Comparison of ENCODE assay signal across 24 cellular contexts in the genomic region with DNA sequence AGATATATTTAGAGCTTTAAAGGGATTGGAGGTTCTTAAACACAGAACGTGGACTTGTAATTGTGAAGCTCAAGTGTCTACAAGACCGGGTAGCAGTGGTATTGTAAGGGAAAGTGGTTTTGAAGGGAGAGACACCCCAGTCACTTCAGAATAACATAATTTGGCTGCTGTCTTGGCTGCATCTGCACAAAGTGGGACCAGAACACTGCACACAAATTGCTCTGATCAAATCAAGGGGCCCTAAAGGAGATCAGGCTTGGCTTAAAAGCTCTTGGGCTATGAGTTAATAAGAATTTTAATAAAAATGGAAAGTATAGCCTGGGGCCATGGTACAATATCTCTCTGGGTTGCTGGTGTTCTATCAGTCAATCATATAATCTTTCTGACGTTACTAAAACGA.
DNase-seq lines count a peak whose midpoint lies in the region; ATAC-seq, FAIRE-seq and TF ChIP-seq lines count a peak whose summit lies in the region.
"Had no signal": no experiment of that assay in that cellular context is flagged by ENCODE, and none has a peak within 500 bp of the region (broad histone marks: within the 10 kb centered on the region; RNA-seq: fewer than 3 reads in every experiment).

No MANE protein-coding gene starts in this region.

- no peaks in the 10 kb centered on the region for H3K9me3 ChIP-seq in SK-N-SH
- H3K9me3 ChIP-seq in H1 (ENCODE audit: insufficient read depth in 2 of 2, low read depth in 1 of 2, low read length in 1 of 2): no peaks in the 10 kb centered on the region

- H2BK12ac ChIP-seq in H1 (ENCODE audit: low read depth, low read length): no peak overlapping the region

- H3K79me2 ChIP-seq in SK-N-SH (ENCODE audit: insufficient read depth): no peaks in the 10 kb centered on the region
- no peaks in the 10 kb centered on the region for H3K79me2 ChIP-seq in H1 (ENCODE audit: control insufficient read depth in 1 of 2, insufficient read depth in 2 of 2, low read length in 2 of 2)

- TF ChIP-seq POLR2A in H1 (IDR thresholded peaks at IDR 0.05; ENCODE audit: control extremely low read depth in 1 of 2, low read depth in 2 of 2, low read length in 2 of 2): no peak

- H3K9ac ChIP-seq in SK-N-SH (no peak overlapping the region), H1 (replicated peaks in 1 of 4; ENCODE audit: extremely low read depth in 1 of 4, low read depth in 3 of 4, low read length in 3 of 4) (no peak overlapping the region)

- CTCF ChIA-PET in SK-N-SH (lab: Yijun Ruan, JAX) (interaction anchor here (1.2 kb wide), 1 partner anchor 205 kb away, joined by 3 read pairs; no protein-coding TSS in a partner anchor), H1 (lab: Charles Lee; ENCODE audit: partially characterized antibody) (interaction anchor here (1.0 to 1.6 kb wide), 4 partner anchors 10 to 193 kb away, joined by 3 to 5 read pairs (median 4); no protein-coding TSS in a partner anchor), WTC11 (lab: Charles Lee) (no interaction called here)

- peak overlapping the region; percentile 6 for H4K91ac ChIP-seq in H1 (replicated peaks; ENCODE audit: insufficient read length, low read length)

- H4K8ac ChIP-seq in H1 (ENCODE audit: extremely low read depth, insufficient read depth, low read length): no peak overlapping the region

- H4K5ac ChIP-seq in H1 (ENCODE audit: insufficient read length, low read depth, low read length): no peak overlapping the region

- peaks cover 9% of the 10 kb centered on the region for H3K9me3 Mint-ChIP-seq in WTC11
- H3K9me3 Mint-ChIP-seq: CD4-positive, alpha-beta memory T cell had no signal

- H3F3A ChIP-seq in SK-N-SH (replicated peaks; ENCODE audit: insufficient read depth): no peaks in the 10 kb centered on the region

- H2BK15ac ChIP-seq in H1 (ENCODE audit: low read length): no peak overlapping the region

- TF ChIP-seq RAD21 in SK-N-SH (IDR thresholded peaks at IDR 0.05; ENCODE audit: low read length) (no peak), H1 (IDR thresholded peaks at IDR 0.05 in 1 of 2, conservative IDR thresholded peaks at IDR 0.05 in 1 of 2; ENCODE audit: low read depth in 2 of 2, low read length in 2 of 2) (no peak)

- H2BK120ac ChIP-seq in H1 (replicated peaks; ENCODE audit: low read depth, low read length): no peak overlapping the region

- H3K27me3 ChIP-seq in SK-N-SH (ENCODE audit: insufficient read depth) (no peaks in the 10 kb centered on the region; the same call in 1 of the 2 replicates), H1 (replicated peaks in 1 of 4; ENCODE audit: control insufficient read depth in 3 of 4, extremely low read depth in 1 of 4, insufficient read depth in 3 of 4, low read length in 3 of 4) (no peaks in the 10 kb centered on the region)

- no peak overlapping the region for H3K23ac ChIP-seq in H1 (ENCODE audit: insufficient read length)

- no peaks in the 10 kb centered on the region for H3K23me2 ChIP-seq in H1 (ENCODE audit: low read depth, low read length)

- H3K36me3 Mint-ChIP-seq in WTC11: no peaks in the 10 kb centered on the region

- H3K4me3 ChIP-seq in SK-N-SH (ENCODE audit: low read depth in 2 of 2, low read length in 1 of 2) (no peak overlapping the region), H1 (ENCODE audit: extremely low read depth in 1 of 4, insufficient read depth in 2 of 4, low read depth in 3 of 4, low read length in 4 of 4) (no peak overlapping the region)
- H3K4me3 ChIP-seq: GM23248 had no signal

- H3K79me1 ChIP-seq in H1 (ENCODE audit: low read depth, low read length): no peaks in the 10 kb centered on the region

- in situ Hi-C loops in ACHN (cut with HindIII; ENCODE audit: low pct_ligation_motif_present, low pct_unique_long_range_greater_than_20kb, low sequenced_read_pairs): no loop called here

- ATAC-seq in SK-N-SH treated with all-trans-retinoic acid at 6 μM for 48 hours (no peak), WTC11 (no peak)

- no peak overlapping the region for H2AFZ ChIP-seq in SK-N-SH (ENCODE audit: low read depth)
- no peak overlapping the region for H2AFZ ChIP-seq in H1 (ENCODE audit: low read length)
- H2AFZ ChIP-seq: GM23248 had no signal

- no peak overlapping the region for H2AK5ac ChIP-seq in H1 (ENCODE audit: low read depth, low read length)

- no peaks in the 10 kb centered on the region; the same call in 1 of the 2 replicates for H3K27me3 Mint-ChIP-seq in WTC11 (ENCODE audit: low read depth)
- H3K27me3 Mint-ChIP-seq: CD4-positive, alpha-beta memory T cell had no signal

- H3K36me3 ChIP-seq in SK-N-SH (replicated peaks in 1 of 2; ENCODE audit: control insufficient read depth in 1 of 2, insufficient read depth in 2 of 2, low read length in 1 of 2) (no peaks in the 10 kb centered on the region), H1 (ENCODE audit: control insufficient read depth in 2 of 4, insufficient read depth in 4 of 4, low read length in 3 of 4) (no peaks in the 10 kb centered on the region)

- no peak overlapping the region for H2BK20ac ChIP-seq in H1 (ENCODE audit: low read length)

- H3K27ac Mint-ChIP-seq in WTC11: no peak overlapping the region

- H2BK5ac ChIP-seq in H1 (ENCODE audit: low read depth, low read length): no peak overlapping the region; the same call in 1 of the 2 replicates

- H3K4me2 ChIP-seq in SK-N-SH (no peak overlapping the region), H1 (ENCODE audit: insufficient read depth in 1 of 2, low read depth in 2 of 2, low read length in 2 of 2) (no peak overlapping the region)

- no peak overlapping the region for H3K14ac ChIP-seq in H1 (ENCODE audit: insufficient read length)

- peaks cover 25% of the 10 kb centered on the region for H3K4me1 Mint-ChIP-seq in WTC11

- H3K56ac ChIP-seq in H1 (replicated peaks; ENCODE audit: insufficient read length, low read depth, low read length): no peak overlapping the region

- POLR2A ChIA-PET in SK-N-SH (lab: Yijun Ruan, JAX): no interaction called here
- POLR2A ChIA-PET in H1 (lab: Charles Lee; ENCODE audit: partially characterized antibody): interaction anchor here (0.9 kb wide), 1 partner anchor 24 kb away, joined by 3 read pairs; no protein-coding TSS in a partner anchor
- POLR2A ChIA-PET in WTC11 (lab: Charles Lee): no interaction called here

- no peaks in the 10 kb centered on the region for H3K9me2 ChIP-seq in SK-N-SH

- 58% methylated on average over 4 of the region's 4 CpGs for WGBS in SK-N-SH (ENCODE audit: low lambda C conversion rate)
- WGBS in H1 (ENCODE audit: extremely low coverage in 1 of 2, insufficient coverage in 1 of 2, insufficient read length in 1 of 2, insufficient replicate concordance in 2 of 2, low coverage in 1 of 2, low lambda C conversion rate in 2 of 2, missing lambda C conversion rate in 1 of 2), 2 experiments: 78% methylated on average over 4 of the region's 4 CpGs; no CpG with 5 or more reads in 1 of the 2 experiments

- H3K4me3 Mint-ChIP-seq in WTC11: no peak overlapping the region
- H3K4me3 Mint-ChIP-seq: CD4-positive, alpha-beta memory T cell had no signal

- H4K20me1 ChIP-seq in SK-N-SH (ENCODE audit: insufficient read depth) (no peaks in the 10 kb centered on the region), H1 (replicated peaks in 1 of 2; ENCODE audit: control insufficient read depth in 1 of 2, insufficient read depth in 2 of 2, low read length in 2 of 2) (no peaks in the 10 kb centered on the region)

- no peak for FAIRE-seq in H1 (lab: Jason Lieb, UNC)
- FAIRE-seq: A204.1, GM12891, GM18507, GM19239, H54 had no signal

- TF ChIP-seq EP300 in SK-N-SH (IDR thresholded peaks at IDR 0.05; ENCODE audit: borderline replicate concordance in 1 of 2, low read depth in 1 of 2, low read length in 1 of 2) (peak in 1 of 2 experiments; percentile 65; a peak in 2 of 4 replicates), H1 (IDR thresholded peaks at IDR 0.05; ENCODE audit: borderline replicate concordance in 1 of 2, low read depth in 2 of 2, low read length in 2 of 2) (no peak)

- peaks cover 0 to 14% of the 10 kb centered on the region in 2 experiments; a peak in 2 of 4 replicates for H3K4me1 ChIP-seq in SK-N-SH (ENCODE audit: control insufficient read depth in 1 of 2, insufficient read depth in 2 of 2, low read depth in 1 of 2, low read length in 1 of 2)
- peaks cover 0 to 12% (median 3%) of the 10 kb centered on the region in 4 experiments; a peak in 2 of 7 replicates for H3K4me1 ChIP-seq in H1 (replicated peaks in 1 of 4; ENCODE audit: control insufficient read depth in 3 of 4, insufficient read depth in 4 of 4, low read length in 3 of 4)

- no peak for TF ChIP-seq CTCF in SK-N-SH (IDR thresholded peaks at IDR 0.05)
- no peak for TF ChIP-seq CTCF in H1 (IDR thresholded peaks at IDR 0.05; ENCODE audit: control extremely low read depth in 1 of 3, insufficient read depth in 1 of 3, low read depth in 1 of 3, low read length in 3 of 3)
- TF ChIP-seq CTCF in WTC11 (IDR thresholded peaks at IDR 0.05): no peak

- no peak overlapping the region for H3K4ac ChIP-seq in H1 (replicated peaks; ENCODE audit: insufficient read length, low read depth, low read length)

- no peak overlapping the region for H3K18ac ChIP-seq in H1 (ENCODE audit: extremely low read depth, low read length)

- H3K27ac ChIP-seq in SK-N-SH (ENCODE audit: low read depth in 2 of 2, low read length in 1 of 2) (peak overlapping the region in 1 of 2 experiments; percentile 34; a peak in 1 of 4 replicates), H1 (ENCODE audit: low read depth, low read length) (no peak overlapping the region)
- H3K27ac ChIP-seq: 22Rv1 had no signal

- DNase-seq in SK-N-SH (peak; percentile 40), SK-N-DZ (ENCODE audit: low spot score) (peak; percentile 18), H1 (ENCODE audit: low read depth in 1 of 2, low spot score in 2 of 2) (no peak), ACHN (no peak), NCI-H146 treated with DMSO at 0.1 percent for 48 hours (lab: John Stamatoyannopoulos, UW; ENCODE audit: unreplicated experiment) (no peak), amniotic stem cell (lab: John Stamatoyannopoulos, UW) (no peak), WTC11 (ENCODE audit: low spot score) (no peak)
- DNase-seq: AML-193; C1 segment of cervical spinal cord; Calu3; CD4-positive, alpha-beta memory T cell; COR-L47; DMS53; DMS79 treated with DMSO at 0.1 percent for 48 hours; GF-D8; GM23248; HCEC 1CT had no signal

TF ChIP-seq in H1, 55 proteins besides CTCF, POLR2A, EP300 and RAD21 (continues in another document):
- TF ChIP-seq BCL11A (IDR thresholded peaks at IDR 0.05; ENCODE audit: low read depth in 2 of 2, low read length in 2 of 2): no peak

TF ChIP-seq in WTC11, 78 proteins besides CTCF, POLR2A, EP300 and RAD21:
- TF ChIP-seq OVOL2 (CRISPR knock-in tag; IDR thresholded peaks at IDR 0.05; ENCODE audit: borderline replicate concordance) (no peak), ZNF232 (CRISPR knock-in tag; IDR thresholded peaks at IDR 0.05) (no peak), FOXP1 (CRISPR knock-in tag; IDR thresholded peaks at IDR 0.05; ENCODE audit: borderline replicate concordance) (no peak)
TF ChIP-seq in WTC11: peak in this region for 0.

Comparison
In these comparisons a context has a peak if more than half of its experiments do, and no peak if none do; other contexts are left out.
1. DNase-seq: peak in SK-N-SH (single experiment) and SK-N-DZ (single experiment); none in H1 (0 of 2), ACHN (single experiment), NCI-H146 treated with DMSO at 0.1 percent for 48 hours (single experiment), amniotic stem cell (single experiment) and WTC11 (single experiment).